10 cellular contexts compared by ENCODE assay signal in the genomic region with DNA sequence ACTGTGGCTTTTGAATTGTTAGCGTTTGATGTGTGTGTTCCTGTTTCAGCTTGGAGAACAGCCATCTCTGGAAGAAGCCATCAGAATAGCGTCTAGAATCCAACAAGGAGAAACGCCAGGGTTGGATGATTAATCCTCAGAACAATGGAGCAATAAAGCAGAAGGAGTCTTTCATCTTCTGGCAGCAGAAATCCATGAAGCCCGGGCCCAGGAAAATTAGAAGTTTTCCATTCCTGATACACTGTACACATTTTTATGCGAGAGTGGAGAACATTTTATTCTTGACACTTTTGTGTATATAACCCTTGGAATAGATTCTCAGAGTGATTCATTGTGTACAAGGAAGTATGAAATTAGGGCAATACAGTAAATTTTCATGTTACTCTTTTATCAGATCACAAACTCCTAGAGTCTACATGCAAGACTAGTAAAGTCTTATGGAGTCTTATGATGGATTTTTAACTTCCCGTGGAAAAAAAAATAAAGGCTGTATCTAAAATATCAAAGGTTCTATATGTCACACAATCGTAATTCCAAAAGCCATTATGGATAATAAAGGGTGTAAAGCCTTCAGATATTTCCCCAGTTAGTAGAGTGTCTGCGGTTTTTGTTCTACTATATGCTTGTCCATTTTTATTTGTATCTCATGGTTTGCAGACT. TPM values are rescaled to one million over a fixed set of nuclear protein-coding genes. Genes with fewer than 3 reads are reported as not detected.
DNase-seq lines count a peak whose midpoint lies in the region; ATAC-seq and TF ChIP-seq lines count a peak whose summit lies in the region.
"Had no signal": no experiment of that assay in that cellular context is flagged by ENCODE, and none has a peak within 500 bp of the region (broad histone marks: within the 10 kb centered on the region; RNA-seq: fewer than 3 reads in every experiment).

No MANE protein-coding gene starts in this region.

- peak; percentile 33 for DNase-seq in AG04449 (ENCODE audit: low read depth, low spot score)
- DNase-seq in NCI-H446 treated with DMSO at 0.1 percent for 48 hours (lab: John Stamatoyannopoulos, UW) = peak; percentile 22
- DNase-seq in esophagus muscularis mucosa (ENCODE audit: extremely low spot score) = no peak
- peak; percentile 76 for DNase-seq in osteoblast (ENCODE audit: insufficient read length, low spot score, missing footprints)
- DNase-seq in NK-92 treated with Interleukin-12 subunit alpha and Interleukin-12 subunit beta, amount 100 ng/mL, for 24 hours (lab: John Stamatoyannopoulos, UW) = no peak
- DNase-seq in putamen (ENCODE audit: low spot score) = no peak
- DNase-seq: CD4-positive, alpha-beta memory T cell; stimulated activated CD8-positive, alpha-beta memory T cell treated with anti-CD3 and anti-CD28 coated beads, Interleukin-4, amount 100 ng/mL, for 48 hours had no signal

- H3K27me3 ChIP-seq in esophagus muscularis mucosa = no peaks in the 10 kb centered on the region
- no peaks in the 10 kb centered on the region for H3K27me3 ChIP-seq in osteoblast (ENCODE audit: insufficient read depth, low read length)

- no peak for TF ChIP-seq POLR2A in esophagus muscularis mucosa (IDR thresholded peaks at IDR 0.05; ENCODE audit: low read depth)

- H3K9me3 ChIP-seq in esophagus muscularis mucosa (no peaks in the 10 kb centered on the region), osteoblast (ENCODE audit: low read depth, low read length) (no peaks in the 10 kb centered on the region)

- peaks cover 0 to 28% (median 5%) of the 10 kb centered on the region in 4 donors for H3K36me3 ChIP-seq in esophagus muscularis mucosa
- H3K36me3 ChIP-seq in osteoblast (ENCODE audit: insufficient read depth, low read length) = peaks cover 5% of the 10 kb centered on the region

- TF ChIP-seq CTCF in AG04449 (IDR thresholded peaks at IDR 0.05; ENCODE audit: insufficient read depth, low read length, missing control alignments) (no peak), esophagus muscularis mucosa (IDR thresholded peaks at IDR 0.05) (no peak), osteoblast (IDR thresholded peaks at IDR 0.05; ENCODE audit: extremely low read depth, low read depth, low read length) (no peak)

- POLR2A ChIA-PET in AG04449 (lab: Yijun Ruan, JAX) = no interaction called here

- peak overlapping the region; percentile 4 for H2AFZ ChIP-seq in osteoblast (ENCODE audit: low read length)

- WGBS in esophagus muscularis mucosa = 19% methylated on average over 8 of the region's 8 CpGs

- no peak overlapping the region for H3K4me3 ChIP-seq in AG04449 (ENCODE audit: low read depth, low read length)
- no peak overlapping the region for H3K4me3 ChIP-seq in esophagus muscularis mucosa
- H3K4me3 ChIP-seq in osteoblast (ENCODE audit: insufficient read depth, low read length) = peak overlapping the region; percentile 30

- CTCF ChIA-PET in AG04449 (lab: Yijun Ruan, JAX) = interaction anchor here (3.6 kb wide), 1 partner anchor 7 kb away, joined by 23 read pairs; no protein-coding TSS in a partner anchor

- H3K79me2 ChIP-seq in osteoblast (ENCODE audit: insufficient read depth, low read length) = no peaks in the 10 kb centered on the region

- ATAC-seq in GM19351 (IDR thresholded peaks at IDR 0.05; ENCODE audit: unreplicated experiment) (no peak), HG03025 (IDR thresholded peaks at IDR 0.05; ENCODE audit: low FRiP score, unreplicated experiment) (no peak)

- peak overlapping the region; percentile 52 for H3K4me2 ChIP-seq in osteoblast (ENCODE audit: insufficient read depth, low read length)

- H3K4me1 ChIP-seq in esophagus muscularis mucosa = peaks cover 20 to 58% (median 49%) of the 10 kb centered on the region in 4 donors
- H3K4me1 ChIP-seq in osteoblast (ENCODE audit: insufficient read depth, low read length) = peaks cover 38% of the 10 kb centered on the region

- H3K27ac ChIP-seq in esophagus muscularis mucosa (replicated peaks in 1 of 4) (peak overlapping the region; percentile 69 to 75 (median 74)), osteoblast (ENCODE audit: low read depth, low read length) (peak overlapping the region; percentile 77)

- intact Hi-C loops in esophagus muscularis mucosa (cut with DNase I) = no loop called here

- no peak for TF ChIP-seq EP300 in esophagus muscularis mucosa (IDR thresholded peaks at IDR 0.05)

- H4K20me1 ChIP-seq in osteoblast (ENCODE audit: insufficient read depth, low read length) = no peaks in the 10 kb centered on the region

RNA-seq across cellular contexts. Expression of a gene that starts 45.9 kb away (rescaled TPM):
- total RNA-seq in esophagus muscularis mucosa (10 to 100 TPM; 34.5 to 55.6 (median 41.6) TPM), osteoblast (28.3 and 32.2 TPM in 2 replicates)

Comparison
In these comparisons a context has a peak if more than half of its experiments do, and no peak if none do; other contexts are left out.
1. DNase-seq: peak in AG04449 (single experiment), NCI-H446 treated with DMSO at 0.1 percent for 48 hours (single experiment) and osteoblast (single experiment); none in esophagus muscularis mucosa (single experiment), NK-92 treated with Interleukin-12 subunit alpha and Interleukin-12 subunit beta, amount 100 ng/mL, for 24 hours (single experiment) and putamen (single experiment).